Comparison of ENCODE assay signal across 8 cellular contexts in genomic region chr16:13920510-13920818, GRCh38. TPM values are rescaled to one million over a fixed set of nuclear protein-coding genes. Genes with fewer than 3 reads are reported as not detected.
A peak's percentile ranks its signal among the peaks of the same experiment; 100 is the strongest.
DNase-seq lines count a peak whose midpoint lies in the region; ATAC-seq, FAIRE-seq and TF ChIP-seq lines count a peak whose summit lies in the region.

No MANE protein-coding gene starts in this region.

- DNase-seq in cardiac muscle cell (ENCODE audit: low read depth in 1 of 2, low spot score in 1 of 2) = no peak
- no peak for DNase-seq in left ventricle myocardium superior
- peak in 2 of 4 experiments; percentile 43 to 44 for DNase-seq in K562 (ENCODE audit: extremely low read depth in 1 of 4, low spot score in 3 of 4)
- no peak for DNase-seq in memory B cell (ENCODE audit: low spot score in 2 of 2)
- DNase-seq in uterus = no peak
- DNase-seq in stimulated activated CD8-positive, alpha-beta memory T cell treated with anti-CD3 and anti-CD28 coated beads, Interleukin-4, amount 100 ng/mL, for 48 hours = no peak
- DNase-seq in NCI-H524 (lab: John Stamatoyannopoulos, UW) = no peak

- H3K4me3 Mint-ChIP-seq in memory B cell = peak overlapping the region; percentile 92

- ATAC-seq in left ventricle myocardium superior = no peak
- no peak; the same call in 2 of the 3 replicates for ATAC-seq in K562
- no peak for ATAC-seq in memory B cell (ENCODE audit: low read depth)
- no peak for ATAC-seq in HG02678 (IDR thresholded peaks at IDR 0.05; ENCODE audit: unreplicated experiment)

- no peak for TF ChIP-seq EP300 in K562 (IDR thresholded peaks at IDR 0.05; ENCODE audit: low read length)

- peaks cover 5% of the 10 kb centered on the region for H3K36me3 ChIP-seq in cardiac muscle cell
- H3K36me3 ChIP-seq in K562 (ENCODE audit: control insufficient read depth, insufficient read depth, low read length) = peaks cover 21% of the 10 kb centered on the region; the same call in 2 of the 3 replicates
- H3K36me3 ChIP-seq in uterus = no peaks in the 10 kb centered on the region

- TF ChIP-seq RAD21 in K562 (CRISPR knock-in tag; conservative IDR thresholded peaks at IDR 0.05 in 1 of 2, IDR thresholded peaks at IDR 0.05 in 1 of 2) = no peak

- peak overlapping the region; percentile 74 to 98 for H3K9ac ChIP-seq in K562 (ENCODE audit: insufficient read depth in 1 of 2, low read depth in 2 of 2, low read length in 2 of 2)

- peaks cover 18% of the 10 kb centered on the region for H3K4me1 Mint-ChIP-seq in memory B cell

- no peaks in the 10 kb centered on the region for H3K9me3 Mint-ChIP-seq in memory B cell

- BruUV-seq in K562 (replicated peaks; lab: Mats Ljungman, UMichigan) = TSS peak; percentile 54

- H3K79me2 ChIP-seq in K562 (ENCODE audit: control insufficient read depth, insufficient read depth, low read length) = peaks cover 8% of the 10 kb centered on the region; the same call in 2 of the 3 replicates

- H3K27ac ChIP-seq in cardiac muscle cell (peak overlapping the region; percentile 72), K562 (ENCODE audit: extremely low read depth, low read depth, low read length) (peak overlapping the region; percentile 33), uterus (peak overlapping the region; percentile 71 to 84)

- H3K27ac Mint-ChIP-seq in memory B cell = peak overlapping the region; percentile 92

- H3K4me1 ChIP-seq in cardiac muscle cell (ENCODE audit: low read depth) (peaks cover 4% of the 10 kb centered on the region), K562 (replicated peaks in 1 of 2; ENCODE audit: control insufficient read depth in 2 of 2, insufficient read depth in 2 of 2, low read length in 2 of 2) (peaks cover 0 to 8% of the 10 kb centered on the region in 2 experiments; a peak in 3 of 5 replicates), uterus (peaks cover 0 to 3% of the 10 kb centered on the region in 2 donors)

- H4K20me1 ChIP-seq in K562 (replicated peaks; ENCODE audit: control insufficient read depth, insufficient read depth, low read length) = no peaks in the 10 kb centered on the region

- no peak for TF ChIP-seq CTCF in cardiac muscle cell (IDR thresholded peaks at IDR 0.05; ENCODE audit: low read depth, low read length)
- TF ChIP-seq CTCF in K562 (IDR thresholded peaks at IDR 0.05 in 2 of 3, conservative IDR thresholded peaks at IDR 0.05 in 1 of 3; ENCODE audit: insufficient read depth in 2 of 3, low read depth in 1 of 3, low read length in 3 of 3) = no peak
- no peak for TF ChIP-seq CTCF in uterus (IDR thresholded peaks at IDR 0.05)

- H3K9me1 ChIP-seq in K562 (ENCODE audit: control insufficient read depth, insufficient read depth, low read length) = no peaks in the 10 kb centered on the region

- CTCF ChIA-PET in K562 (lab: Yijun Ruan, JAX; ENCODE audit: low intra/inter-chr PET ratio) = interaction anchor here (0.8 to 1.5 kb wide), 2 partner anchors 271 to 1024 kb away, joined by 4 to 5 read pairs; no protein-coding TSS in a partner anchor

- peak overlapping the region; percentile 87 for H3K4me2 ChIP-seq in K562 (ENCODE audit: insufficient read depth, low read length)

- FAIRE-seq in K562 (lab: Jason Lieb, UNC) = no peak

- peaks cover 2% of the 10 kb centered on the region for H3K36me3 Mint-ChIP-seq in memory B cell

- peaks cover 1% of the 10 kb centered on the region for H3K27me3 Mint-ChIP-seq in memory B cell

- TF ChIP-seq POLR2A in K562 (conservative IDR thresholded peaks at IDR 0.05) (no peak), uterus (IDR thresholded peaks at IDR 0.05) (no peak)

- H3K9me3 ChIP-seq in cardiac muscle cell (ENCODE audit: low read depth) = no peaks in the 10 kb centered on the region
- no peaks in the 10 kb centered on the region for H3K9me3 ChIP-seq in K562 (replicated peaks; ENCODE audit: control insufficient read depth, insufficient read depth, low read depth, low read length)
- H3K9me3 ChIP-seq in uterus = no peaks in the 10 kb centered on the region

- POLR2A ChIA-PET in K562 (lab: Yijun Ruan, JAX) = interaction anchor here (0.6 to 1.4 kb wide), 2 partner anchors 105 to 365 kb away, joined by 3 to 5 read pairs; no protein-coding TSS in a partner anchor

- peaks cover 2% of the 10 kb centered on the region for H3K27me3 ChIP-seq in cardiac muscle cell
- H3K27me3 ChIP-seq in K562 (ENCODE audit: control insufficient read depth in 2 of 2, insufficient read depth in 2 of 2, low read length in 2 of 2) = 0 out of 5 replicates have a peak, but pooled peaks cover 0 to 5% of the 10 kb centered on the region in 2 experiments
- H3K27me3 ChIP-seq in uterus = no peaks in the 10 kb centered on the region

- in situ Hi-C loops in K562 (cut with MboI) = loop anchor here (5.0 to 10.0 kb wide), 2 partner anchors 367 to 604 kb away; no protein-coding TSS in a partner anchor

- H2AFZ ChIP-seq in K562 (ENCODE audit: low read depth, low read length) = peak overlapping the region; percentile 92

- H3K4me3 ChIP-seq in cardiac muscle cell (peak overlapping the region; percentile 80), K562 (peak overlapping the region; percentile 65), uterus (peak overlapping the region; percentile 85 to 97)

- intact Hi-C loops in left ventricle myocardium superior (cut with micrococcal nuclease) (loop anchor here (10.0 kb wide), 3 partner anchors 74 to 324 kb away; no protein-coding TSS in a partner anchor), K562 (cut with micrococcal nuclease) (loop anchor here (2.0 to 10.0 kb wide), 4 partner anchors 144 to 607 kb away; no protein-coding TSS in a partner anchor), uterus (cut with DNase I; ENCODE audit: low total_unique reads) (no loop called here)

- WGBS in K562 (ENCODE audit: insufficient coverage, low coverage, missing lambda C conversion rate) = 0% methylated on average over 10 of the region's 10 CpGs

TF ChIP-seq in K562, 482 proteins besides CTCF, POLR2A, EP300 and RAD21 (continues in another document):
- TF ChIP-seq HDAC2 (IDR thresholded peaks at IDR 0.05) (0 out of 2 replicates have a peak, but pooled peaks have one; percentile 9), ZNF780A (CRISPR knock-in tag; IDR thresholded peaks at IDR 0.05) (no peak), SMAD3 (CRISPR knock-in tag; conservative IDR thresholded peaks at IDR 0.05) (no peak), KDM5B (IDR thresholded peaks at IDR 0.05; ENCODE audit: insufficient replicate concordance, low read depth, low read length) (no peak), ATF4 (CRISPR knock-in tag; IDR thresholded peaks at IDR 0.05) (no peak), ZNF174 (CRISPR knock-in tag; IDR thresholded peaks at IDR 0.05) (no peak), ADNP (tag; IDR thresholded peaks at IDR 0.05) (no peak), TAL1 (IDR thresholded peaks at IDR 0.05) (no peak), UBTF (IDR thresholded peaks at IDR 0.05; ENCODE audit: borderline replicate concordance in 1 of 2, low read depth in 2 of 2, low read length in 2 of 2) (0 out of 4 replicates have a peak, but pooled peaks of 1 of the 2 experiments have one; percentile 13), RFX7 (CRISPR knock-in tag; IDR thresholded peaks at IDR 0.05) (no peak), ZNF561 (CRISPR knock-in tag; conservative IDR thresholded peaks at IDR 0.05) (no peak)

RNA-seq across cellular contexts. Expression of gene ERCC4, which starts 0.5 kb away (rescaled TPM):
- total RNA-seq in cardiac muscle cell (8.1 and 13.1 TPM in 2 replicates), left ventricle myocardium superior (7.3 TPM), K562 (2014; rRNA removed) (3.7 and 4.3 TPM in 2 replicates), K562 (2014; rRNA removed; fragmentation: Illumina TruSeq; extraction: Trizol) (6.0 and 8.8 TPM in 2 replicates), K562 (2015; rRNA removed; fragmentation: Illumina TruSeq; extraction: Trizol) (5.1 and 7.4 TPM in 2 replicates), K562 (2021) (7.3 and 10.5 TPM in 2 replicates), uterus (10 to 100 TPM in 2 of 4 donors, 1 to 10 TPM in 2; 5.3 to 22.6 (median 15.9) TPM)
- polyA plus RNA-seq in cardiac muscle cell (15.6 and 27.4 TPM in 2 replicates), K562 (2011; rRNA removed) (5.9 and 7.0 TPM in 2 replicates), K562 (2014; fragmentation: Illumina TruSeq; extraction: Trizol) (3.4 and 5.0 TPM in 2 replicates), K562 (2014; fragmentation: Nextera tagmentation; extraction: Ambion mirVana) (1 to 10 TPM; 4.4 to 7.7 TPM), K562 (2014; rRNA removed) (2.7 and 4.9 TPM in 2 replicates)
- 5.6 and 18.6 TPM in 2 replicates for total RNA-seq in K562 (2011; cell fraction: chromatin; rRNA removed; ENCODE audit: low replicate concordance)
- total RNA-seq in K562 (2011; cell fraction: nucleolus; rRNA removed) = 3.7 and 4.6 TPM in 2 replicates
- 6.3 and 7.7 TPM in 2 replicates for total RNA-seq in K562 (2011; cell fraction: nucleoplasm; rRNA removed)
- polyA plus RNA-seq in K562 (2011; cell fraction: cytosol; rRNA removed) = 1.9 and 2.4 TPM in 2 replicates
- polyA plus RNA-seq in K562 (2011; cell fraction: nucleus; rRNA removed) = 3.2 and 3.8 TPM in 2 replicates
- 3.1 and 4.7 TPM in 2 replicates for polyA plus RNA-seq in K562 (2012)
- polyA minus RNA-seq in K562 (2011; rRNA and poly(A)+ RNA removed) = 11.1 and 12.4 TPM in 2 replicates
- polyA minus RNA-seq in K562 (2011; cell fraction: cytosol; rRNA and poly(A)+ RNA removed) = 5.2 and 5.6 TPM in 2 replicates
- 2.7 and 5.0 TPM in 2 replicates for polyA minus RNA-seq in K562 (2011; cell fraction: nucleus; rRNA and poly(A)+ RNA removed)
